8 cellular contexts compared by ENCODE assay signal in the genomic region with DNA sequence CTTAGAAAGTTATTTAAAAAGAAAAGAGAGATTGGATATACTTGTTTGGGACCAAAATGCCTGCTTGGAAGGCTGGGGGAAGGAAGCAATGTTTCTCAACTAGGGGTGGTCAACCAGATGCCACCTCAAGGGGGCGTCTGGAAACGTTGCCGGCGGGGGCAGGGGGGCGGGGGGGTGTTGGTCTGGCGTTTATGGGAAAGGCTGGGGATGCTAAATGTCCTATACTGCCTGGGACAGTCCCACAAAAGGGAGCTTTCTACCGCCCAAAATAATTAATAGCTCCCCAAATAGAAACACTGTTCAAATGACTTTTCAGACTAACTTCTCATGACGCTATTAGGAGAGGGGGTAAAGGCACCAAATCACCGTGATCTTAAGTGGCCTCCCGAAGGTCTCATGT. TPM values are rescaled to one million over a fixed set of nuclear protein-coding genes. Genes with fewer than 3 reads are reported as not detected.
A peak's percentile ranks its signal among the peaks of the same experiment; 100 is the strongest.
DNase-seq lines count a peak whose midpoint lies in the region; ATAC-seq lines count a peak whose summit lies in the region.

No MANE protein-coding gene starts in this region.

- H3K36me3 ChIP-seq in CD8-positive, alpha-beta memory T cell (ENCODE audit: insufficient read depth, low read length) = peaks cover 46% of the 10 kb centered on the region
- H3K36me3 ChIP-seq in HAP-1 (replicated peaks) = peaks cover 69% of the 10 kb centered on the region

- CTCF ChIA-PET in CD8-positive, alpha-beta memory T cell (lab: Charles Lee) = interaction anchor here (1.3 to 2.5 kb wide), 3 partner anchors 10 to 27 kb away, joined by 3 to 11 read pairs (median 9); no protein-coding TSS in a partner anchor

- no peak for DNase-seq in CD8-positive, alpha-beta memory T cell
- DNase-seq in HAP-1 (ENCODE audit: low spot score in 2 of 2) = peak; percentile 36 to 76
- peak; percentile 45 to 49 for DNase-seq in lung microvascular endothelial cell (ENCODE audit: low read depth in 2 of 2)
- DNase-seq in A172 (ENCODE audit: low spot score) = no peak
- DNase-seq in activated CD4-positive, CD25-positive, alpha-beta regulatory T cell treated with anti-CD3 and anti-CD28 coated beads, Interleukin-2, amount 50 U/mL, for 72 hours = no peak

- POLR2A ChIA-PET in CD8-positive, alpha-beta memory T cell (lab: Charles Lee) = no interaction called here

- H3K4me1 ChIP-seq in CD8-positive, alpha-beta memory T cell (ENCODE audit: insufficient read depth, low read length) = peaks cover 60% of the 10 kb centered on the region
- H3K4me1 ChIP-seq in HAP-1 = peaks cover 25% of the 10 kb centered on the region

- H3K4me3 Mint-ChIP-seq in CD8-positive, alpha-beta memory T cell = peak overlapping the region; percentile 63 to 86 (median 79)
- peak overlapping the region; percentile 87 for H3K4me3 Mint-ChIP-seq in activated naive CD8-positive, alpha-beta T cell

- H3K36me3 Mint-ChIP-seq in CD8-positive, alpha-beta memory T cell = peaks cover 15 to 68% (median 19%) of the 10 kb centered on the region in 3 donors
- H3K36me3 Mint-ChIP-seq in activated naive CD8-positive, alpha-beta T cell = peaks cover 12% of the 10 kb centered on the region

- no peaks in the 10 kb centered on the region for H3K27me3 ChIP-seq in CD8-positive, alpha-beta memory T cell (ENCODE audit: insufficient read depth, low read length, poor library complexity, severe bottlenecking)
- no peaks in the 10 kb centered on the region for H3K27me3 ChIP-seq in HAP-1 (ENCODE audit: low read depth)

- no peak overlapping the region for H3K27ac ChIP-seq in CD8-positive, alpha-beta memory T cell (ENCODE audit: low read depth, low read length)

- peak overlapping the region; percentile 59 to 92 (median 81) for H3K27ac Mint-ChIP-seq in CD8-positive, alpha-beta memory T cell
- peak overlapping the region; percentile 75 for H3K27ac Mint-ChIP-seq in activated naive CD8-positive, alpha-beta T cell

- H3K27me3 Mint-ChIP-seq in CD8-positive, alpha-beta memory T cell = peaks cover 4 to 10% of the 10 kb centered on the region in 2 donors
- no peaks in the 10 kb centered on the region for H3K27me3 Mint-ChIP-seq in activated naive CD8-positive, alpha-beta T cell

- H3K4me1 Mint-ChIP-seq in CD8-positive, alpha-beta memory T cell = peaks cover 61 to 73% (median 66%) of the 10 kb centered on the region in 3 donors
- peaks cover 60% of the 10 kb centered on the region for H3K4me1 Mint-ChIP-seq in activated naive CD8-positive, alpha-beta T cell (ENCODE audit: low read depth)

- ATAC-seq in HG03571 (IDR thresholded peaks at IDR 0.05; ENCODE audit: unreplicated experiment) (no peak), HG02763 (IDR thresholded peaks at IDR 0.05; ENCODE audit: unreplicated experiment) (no peak)

- no peaks in the 10 kb centered on the region for H3K9me3 ChIP-seq in CD8-positive, alpha-beta memory T cell (ENCODE audit: low read length)
- H3K9me3 ChIP-seq in HAP-1 = no peaks in the 10 kb centered on the region

- in situ Hi-C loops in HAP-1 (cut with MboI; ENCODE audit: low sequenced_read_pairs) = no loop called here

- peak overlapping the region; percentile 1 for H3K4me3 ChIP-seq in CD8-positive, alpha-beta memory T cell (ENCODE audit: low read length)
- peak overlapping the region; percentile 93; the same call in 1 of the 2 replicates for H3K4me3 ChIP-seq in HAP-1

- H3K9me3 Mint-ChIP-seq in CD8-positive, alpha-beta memory T cell = peaks cover 0 to 4% (median 3%) of the 10 kb centered on the region in 5 donors
- H3K9me3 Mint-ChIP-seq in activated naive CD8-positive, alpha-beta T cell (ENCODE audit: low read depth) = no peaks in the 10 kb centered on the region

RNA-seq across cellular contexts. Expression of a gene that starts 2.2 kb away (rescaled TPM):
- 100 to 1,000 TPM; 106 to 110 TPM for total RNA-seq in CD8-positive, alpha-beta memory T cell
- 56.0 TPM for polyA plus RNA-seq in CD8-positive, alpha-beta memory T cell
- total RNA-seq in lung microvascular endothelial cell = 42.3 and 63.7 TPM in 2 replicates
- 40.2 and 46.5 TPM in 2 replicates for total RNA-seq in A172 (2014; rRNA removed; shearing (Covaris generic))

Comparison
In these comparisons a context has a peak if more than half of its experiments do, and no peak if none do; other contexts are left out.
1. DNase-seq: peak in HAP-1 (2 of 2) and lung microvascular endothelial cell (2 of 2); none in CD8-positive, alpha-beta memory T cell (0 of 5), A172 (single experiment) and activated CD4-positive, CD25-positive, alpha-beta regulatory T cell treated with anti-CD3 and anti-CD28 coated beads, Interleukin-2, amount 50 U/mL, for 72 hours (single experiment).